20 cellular contexts compared by ENCODE assay signal in the genomic region with DNA sequence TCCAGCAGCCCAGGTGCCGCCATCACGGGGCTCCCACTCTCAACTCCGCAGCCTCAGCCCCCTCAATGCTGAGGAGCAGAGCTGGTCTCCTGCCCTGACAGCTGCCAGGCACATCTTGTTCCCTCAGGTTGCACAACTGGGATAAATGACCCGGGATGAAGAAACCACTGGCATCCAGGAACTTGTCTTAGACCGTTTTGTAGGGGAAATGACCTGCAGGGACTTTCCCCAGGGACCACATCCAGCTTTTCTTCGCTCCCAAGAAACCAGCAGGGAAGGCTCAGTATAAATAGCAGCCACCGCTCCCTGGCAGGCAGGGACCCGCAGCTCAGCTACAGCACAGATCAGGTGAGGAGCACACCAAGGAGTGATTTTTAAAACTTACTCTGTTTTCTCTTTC. TPM values are rescaled to one million over a fixed set of nuclear protein-coding genes. Genes with fewer than 3 reads are reported as not detected.
DNase-seq lines count a peak whose midpoint lies in the region; ATAC-seq and TF ChIP-seq lines count a peak whose summit lies in the region.
"Had no signal": no experiment of that assay in that cellular context is flagged by ENCODE, and none has a peak within 500 bp of the region (broad histone marks: within the 10 kb centered on the region; RNA-seq: fewer than 3 reads in every experiment).

A gene (plus strand): TSS at position 316 of the 400 bp plus-strand sequence. CDS start 624 bp downstream, outside the sequence.

- H3K27me3 ChIP-seq in upper lobe of left lung, result no peaks in the 10 kb centered on the region
- H3K27me3 ChIP-seq: gastroesophageal sphincter, uterus had no signal

- intact Hi-C loops in activated CD4-positive, alpha-beta memory T cell treated with anti-CD3 and anti-CD28 coated beads for 36 hours (cut with micrococcal nuclease), result no loop called here

- peaks cover 2% of the 10 kb centered on the region for H3K9me3 Mint-ChIP-seq in memory B cell
- H3K9me3 Mint-ChIP-seq in activated CD4-positive, alpha-beta memory T cell treated with anti-CD3 and anti-CD28 coated beads for 36 hours, result no peaks in the 10 kb centered on the region
- H3K9me3 Mint-ChIP-seq: activated CD4-positive, alpha-beta T cell treated with anti-CD3 and anti-CD28 coated beads, Interleukin-2, amount 10 ng/mL, durations not matched to agents 7 days and 5 days; activated T-cell treated with anti-CD3 and anti-CD28 coated beads, Interleukin-2, amount 50 U/mL, for 72 hours; CD4-positive, CD25-positive, alpha-beta regulatory T cell had no signal

- H3K27ac Mint-ChIP-seq in memory B cell, result peak within 1 kb of the TSS; percentile 90
- no peak within 1 kb of the TSS for H3K27ac Mint-ChIP-seq in activated CD4-positive, alpha-beta memory T cell treated with anti-CD3 and anti-CD28 coated beads for 36 hours
- H3K27ac Mint-ChIP-seq: activated CD4-positive, alpha-beta T cell treated with anti-CD3 and anti-CD28 coated beads, Interleukin-2, amount 10 ng/mL, durations not matched to agents 7 days and 5 days; activated T-cell treated with anti-CD3 and anti-CD28 coated beads, Interleukin-2, amount 50 U/mL, for 72 hours; CD4-positive, CD25-positive, alpha-beta regulatory T cell had no signal

- CTCF ChIA-PET in RWPE1 (lab: Yijun Ruan, JAX), result no interaction called here
- CTCF ChIA-PET in activated CD4-positive, alpha-beta memory T cell treated with anti-CD3 and anti-CD28 coated beads for 36 hours (lab: Charles Lee), result no interaction called here

- POLR2A ChIA-PET in RWPE1 (lab: Yijun Ruan, JAX; ENCODE audit: low non-redundant PET), result no interaction called here
- POLR2A ChIA-PET in activated CD4-positive, alpha-beta memory T cell treated with anti-CD3 and anti-CD28 coated beads for 36 hours (lab: Charles Lee), result no interaction called here

- no peak for DNase-seq in RWPE1 (ENCODE audit: low spot score)
- peak; percentile 50 for DNase-seq in epithelial cell of proximal tubule (ENCODE audit: low read depth)
- DNase-seq in memory B cell (ENCODE audit: low spot score in 2 of 2), result no peak
- peak in 1 of 2 donors; percentile 45 for DNase-seq in upper lobe of left lung
- DNase-seq in activated CD4-positive, alpha-beta memory T cell treated with anti-CD3 and anti-CD28 coated beads for 36 hours, result no peak
- DNase-seq in cerebellar nuclear complex (lab: John Stamatoyannopoulos, UW), result no peak
- DNase-seq: activated CD4-positive, alpha-beta T cell treated with anti-CD3 and anti-CD28 coated beads, Interleukin-2, amount 10 ng/mL, durations not matched to agents 7 days and 5 days; activated T-cell treated with anti-CD3 and anti-CD28 coated beads, Interleukin-2, amount 50 U/mL, for 72 hours; CD4-positive, CD25-positive, alpha-beta regulatory T cell; naive B cell; NCI-H524; stimulated activated CD4-positive, alpha-beta T cell treated with anti-CD3 and anti-CD28 coated beads, Interleukin-1b, Interleukin-23, amount 100 ng/mL, for 48 hours; stimulated activated CD8-positive, alpha-beta memory T cell treated with anti-CD3 and anti-CD28 coated beads, Interleukin-4, amount 100 ng/mL, for 48 hours; T-helper 2 cell; uterus had no signal

- no peak for ATAC-seq in memory B cell (ENCODE audit: low read depth)
- ATAC-seq in upper lobe of left lung (ENCODE audit: low FRiP score in 2 of 2), result no peak
- no peak for ATAC-seq in GM18511 (IDR thresholded peaks at IDR 0.05; ENCODE audit: unreplicated experiment)
- ATAC-seq: activated T-cell treated with anti-CD3 and anti-CD28 coated beads, Interleukin-2, amount 50 U/mL, for 72 hours; gastroesophageal sphincter had no signal

- H3K4me1 ChIP-seq in upper lobe of left lung, result peaks cover 0 to 10% (median 0%) of the 10 kb centered on the region in 4 donors
- H3K4me1 ChIP-seq: gastroesophageal sphincter, uterus had no signal

- H3K9me3 ChIP-seq in upper lobe of left lung, result no peaks in the 10 kb centered on the region
- H3K9me3 ChIP-seq: gastroesophageal sphincter, uterus had no signal

- H3K27ac ChIP-seq in RWPE1, result peak within 1 kb of the TSS; percentile 86
- peak within 1 kb of the TSS in 1 of 4 donors; percentile 19 for H3K27ac ChIP-seq in upper lobe of left lung
- H3K27ac ChIP-seq: gastroesophageal sphincter, KMS-11, uterus had no signal

- TF ChIP-seq POLR2A in upper lobe of left lung (IDR thresholded peaks at IDR 0.05), result peak in 1 of 4 donors; percentile 11

- no peaks in the 10 kb centered on the region for H3K27me3 Mint-ChIP-seq in memory B cell
- no peaks in the 10 kb centered on the region for H3K27me3 Mint-ChIP-seq in activated CD4-positive, alpha-beta memory T cell treated with anti-CD3 and anti-CD28 coated beads for 36 hours

- 57 to 87% methylated on average over 2 to 8 of the region's 8 CpGs for WGBS in upper lobe of left lung, 2 donors

- H3K4me3 ChIP-seq in epithelial cell of proximal tubule (ENCODE audit: low read depth, low read length), result no peak within 1 kb of the TSS
- no peak within 1 kb of the TSS for H3K4me3 ChIP-seq in upper lobe of left lung
- H3K4me3 ChIP-seq: gastroesophageal sphincter, uterus had no signal

- peaks cover 27% of the 10 kb centered on the region for H3K4me1 Mint-ChIP-seq in memory B cell
- H3K4me1 Mint-ChIP-seq in activated CD4-positive, alpha-beta memory T cell treated with anti-CD3 and anti-CD28 coated beads for 36 hours (ENCODE audit: low read depth), result peaks cover 10% of the 10 kb centered on the region

- TF ChIP-seq EP300 in upper lobe of left lung (IDR thresholded peaks at IDR 0.05), result peak in 3 of 4 donors; percentile 57 to 89 (median 59)

- H3K4me3 Mint-ChIP-seq in memory B cell, result no peak within 1 kb of the TSS
- H3K4me3 Mint-ChIP-seq in activated CD4-positive, alpha-beta memory T cell treated with anti-CD3 and anti-CD28 coated beads for 36 hours, result no peak within 1 kb of the TSS
- H3K4me3 Mint-ChIP-seq: activated CD4-positive, alpha-beta T cell treated with anti-CD3 and anti-CD28 coated beads, Interleukin-2, amount 10 ng/mL, durations not matched to agents 7 days and 5 days; CD4-positive, CD25-positive, alpha-beta regulatory T cell had no signal

- H3K36me3 Mint-ChIP-seq in memory B cell, result peaks cover 2% of the 10 kb centered on the region
- H3K36me3 Mint-ChIP-seq in activated CD4-positive, alpha-beta memory T cell treated with anti-CD3 and anti-CD28 coated beads for 36 hours, result no peaks in the 10 kb centered on the region
- H3K36me3 Mint-ChIP-seq: naive B cell had no signal

- TF ChIP-seq CTCF in RWPE1 (conservative IDR thresholded peaks at IDR 0.05; ENCODE audit: low read depth) (no peak), epithelial cell of proximal tubule (conservative IDR thresholded peaks at IDR 0.05; ENCODE audit: low read depth, low read length) (no peak), upper lobe of left lung (IDR thresholded peaks at IDR 0.05) (no peak)

- H3K36me3 ChIP-seq in upper lobe of left lung, result no peaks in the 10 kb centered on the region
- H3K36me3 ChIP-seq: gastroesophageal sphincter, uterus had no signal

RNA-seq across cellular contexts. Expression of the gene that starts here (rescaled TPM):
- total RNA-seq in epithelial cell of proximal tubule (46.7 and 69.7 TPM in 2 replicates), upper lobe of left lung (10 to 100 TPM in 5 of 6 donors, 1 to 10 TPM in 1; 9.0 to 92.5 (median 16.2) TPM)
- not detected for total RNA-seq in activated CD4-positive, alpha-beta memory T cell treated with anti-CD3 and anti-CD28 coated beads for 36 hours
- total RNA-seq: activated CD4-positive, alpha-beta T cell treated with anti-CD3 and anti-CD28 coated beads, Interleukin-2, amount 10 ng/mL, durations not matched to agents 7 days and 5 days; activated T-cell treated with anti-CD3 and anti-CD28 coated beads, Interleukin-2, amount 50 U/mL, for 72 hours; CD4-positive, CD25-positive, alpha-beta regulatory T cell; dermis microvascular lymphatic vessel endothelial cell; H4 had no signal

Comparison
In these comparisons a context has a peak if more than half of its experiments do, and no peak if none do; other contexts are left out.
1. RNA of the gene that starts here (total RNA-seq): 46.7 to 69.7 TPM in epithelial cell of proximal tubule and 9.0 to 92.5 TPM in upper lobe of left lung; not detected in activated CD4-positive, alpha-beta memory T cell treated with anti-CD3 and anti-CD28 coated beads for 36 hours; every median in the first group is over 4 times any median in the second.